In the genomic region with DNA sequence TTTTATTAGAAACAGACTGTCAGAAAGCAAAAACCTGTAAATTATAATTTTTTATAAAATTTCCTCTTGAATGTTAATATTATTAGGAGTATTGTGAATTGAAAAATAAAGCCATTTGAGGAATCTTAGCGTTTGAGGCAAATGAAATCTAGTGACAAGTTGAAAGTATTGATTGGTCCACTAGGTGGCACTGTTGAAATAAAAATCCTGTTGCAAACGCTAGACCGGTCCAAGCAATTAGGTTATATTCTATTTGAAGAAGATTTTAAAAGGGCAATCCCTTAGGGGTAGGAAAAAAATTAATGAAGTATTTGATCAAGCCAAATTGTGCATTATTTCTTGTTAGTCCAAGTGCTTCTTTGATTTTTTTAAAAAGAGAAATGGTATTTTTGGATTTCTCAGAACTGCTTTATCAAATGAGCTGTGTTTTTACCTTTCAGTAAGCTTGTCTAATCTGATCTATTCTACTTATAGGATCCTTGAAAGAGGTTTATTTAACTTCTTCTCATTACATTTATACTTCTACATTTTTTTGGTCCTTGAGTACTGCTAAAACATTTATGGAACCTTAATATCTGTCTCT, we compare ENCODE assay signal across 8 cellular contexts. TPM values are rescaled to one million over a fixed set of nuclear protein-coding genes. Genes with fewer than 3 reads are reported as not detected.
DNase-seq lines count a peak whose midpoint lies in the region; ATAC-seq and TF ChIP-seq lines count a peak whose summit lies in the region.

No MANE protein-coding gene starts in this region.

- peak; percentile 89 for TF ChIP-seq RAD21 in SK-N-SH (IDR thresholded peaks at IDR 0.05; ENCODE audit: low read length)

- peak; percentile 10 for DNase-seq in activated T-cell treated with anti-CD3 and anti-CD28 coated beads for 4 hours
- DNase-seq in activated T-cell treated with anti-CD3 and anti-CD28 coated beads, Interleukin-2, amount 50 U/mL, for 24 hours = no peak
- peak; percentile 16 for DNase-seq in NCI-H1417 treated with DMSO at 0.1 percent for 48 hours (lab: John Stamatoyannopoulos, UW)
- peak; percentile 52 for DNase-seq in SK-N-SH
- DNase-seq in fibroblast of mammary gland (ENCODE audit: low read depth) = peak; percentile 74
- no peak for DNase-seq in activated T-cell treated with anti-CD3 and anti-CD28 coated beads, Interleukin-2, amount 50 U/mL, for 4 hours

- ATAC-seq in GM21825 (IDR thresholded peaks at IDR 0.05; ENCODE audit: unreplicated experiment) = peak; percentile 60
- no peak for ATAC-seq in activated T-cell treated with anti-CD3 and anti-CD28 coated beads, Interleukin-2, amount 50 U/mL, for 4 hours

- no peaks in the 10 kb centered on the region for H3K27me3 Mint-ChIP-seq in activated T-cell treated with anti-CD3 and anti-CD28 coated beads, Interleukin-2, amount 50 U/mL, for 24 hours
- no peaks in the 10 kb centered on the region for H3K27me3 Mint-ChIP-seq in activated T-cell treated with anti-CD3 and anti-CD28 coated beads, Interleukin-2, amount 50 U/mL, for 4 hours (ENCODE audit: low read depth)

- H3K36me3 Mint-ChIP-seq in activated T-cell treated with anti-CD3 and anti-CD28 coated beads, Interleukin-2, amount 50 U/mL, for 24 hours (ENCODE audit: low read depth) = peaks cover 2% of the 10 kb centered on the region
- peaks cover 6% of the 10 kb centered on the region for H3K36me3 Mint-ChIP-seq in activated T-cell treated with anti-CD3 and anti-CD28 coated beads, Interleukin-2, amount 50 U/mL, for 4 hours (ENCODE audit: insufficient read depth)

- CTCF ChIA-PET in SK-N-SH (lab: Yijun Ruan, JAX) = interaction anchor here (0.6 to 2.6 kb wide), 68 partner anchors 9 to 1405 kb away, joined by 3 to 59 read pairs (median 3); no protein-coding TSS in a partner anchor

- no peaks in the 10 kb centered on the region for H4K20me1 ChIP-seq in SK-N-SH (ENCODE audit: insufficient read depth)

- H3K4me1 Mint-ChIP-seq in activated T-cell treated with anti-CD3 and anti-CD28 coated beads, Interleukin-2, amount 50 U/mL, for 24 hours (ENCODE audit: low read depth) = no peaks in the 10 kb centered on the region
- no peaks in the 10 kb centered on the region for H3K4me1 Mint-ChIP-seq in activated T-cell treated with anti-CD3 and anti-CD28 coated beads, Interleukin-2, amount 50 U/mL, for 4 hours (ENCODE audit: low read depth)

- no peaks in the 10 kb centered on the region for H3F3A ChIP-seq in SK-N-SH (replicated peaks; ENCODE audit: insufficient read depth)

- POLR2A ChIA-PET in SK-N-SH (lab: Yijun Ruan, JAX) = interaction anchor here (0.8 kb wide), 1 partner anchor 10 kb away, joined by 3 read pairs; no protein-coding TSS in a partner anchor

- WGBS in SK-N-SH (ENCODE audit: low lambda C conversion rate) = 5% methylated on average over 3 of the region's 3 CpGs

- TF ChIP-seq EP300 in SK-N-SH (IDR thresholded peaks at IDR 0.05; ENCODE audit: borderline replicate concordance in 1 of 2, low read depth in 1 of 2, low read length in 1 of 2) = no peak

- H3K9me3 ChIP-seq in SK-N-SH = no peaks in the 10 kb centered on the region
- H3K9me3 ChIP-seq in neutrophil = no peaks in the 10 kb centered on the region

- H3K4me3 Mint-ChIP-seq in activated T-cell treated with anti-CD3 and anti-CD28 coated beads, Interleukin-2, amount 50 U/mL, for 24 hours = no peak overlapping the region
- H3K4me3 Mint-ChIP-seq in activated T-cell treated with anti-CD3 and anti-CD28 coated beads, Interleukin-2, amount 50 U/mL, for 4 hours = no peak overlapping the region

- H3K9me2 ChIP-seq in SK-N-SH = no peaks in the 10 kb centered on the region

- H3K27me3 ChIP-seq in SK-N-SH (ENCODE audit: insufficient read depth) (no peaks in the 10 kb centered on the region), neutrophil (no peaks in the 10 kb centered on the region)

- H3K27ac ChIP-seq in SK-N-SH (ENCODE audit: low read depth in 2 of 2, low read length in 1 of 2) = no peak overlapping the region
- no peak overlapping the region for H3K27ac ChIP-seq in neutrophil

- H3K4me2 ChIP-seq in SK-N-SH = no peak overlapping the region

- no peak overlapping the region for H2AFZ ChIP-seq in SK-N-SH (ENCODE audit: low read depth)

- H3K4me3 ChIP-seq in SK-N-SH (ENCODE audit: low read depth in 2 of 2, low read length in 1 of 2) (no peak overlapping the region; a peak in 1 of 4 replicates), fibroblast of mammary gland (ENCODE audit: control insufficient read depth, low read depth, low read length) (no peak overlapping the region), neutrophil (ENCODE audit: low read depth in 1 of 2, low read length in 1 of 2) (no peak overlapping the region)

- H3K9ac ChIP-seq in SK-N-SH = no peak overlapping the region

- no peak overlapping the region for H3K27ac Mint-ChIP-seq in activated T-cell treated with anti-CD3 and anti-CD28 coated beads, Interleukin-2, amount 50 U/mL, for 24 hours

- no peaks in the 10 kb centered on the region; a peak in 1 of 4 replicates for H3K4me1 ChIP-seq in SK-N-SH (ENCODE audit: control insufficient read depth in 1 of 2, insufficient read depth in 2 of 2, low read depth in 1 of 2, low read length in 1 of 2)
- no peaks in the 10 kb centered on the region for H3K4me1 ChIP-seq in neutrophil (ENCODE audit: control insufficient read depth in 1 of 2, insufficient read depth in 1 of 2, low read depth in 1 of 2, low read length in 1 of 2)

- H3K9me3 Mint-ChIP-seq in activated T-cell treated with anti-CD3 and anti-CD28 coated beads, Interleukin-2, amount 50 U/mL, for 24 hours = no peaks in the 10 kb centered on the region
- no peaks in the 10 kb centered on the region for H3K9me3 Mint-ChIP-seq in activated T-cell treated with anti-CD3 and anti-CD28 coated beads, Interleukin-2, amount 50 U/mL, for 4 hours

- TF ChIP-seq CTCF in SK-N-SH (IDR thresholded peaks at IDR 0.05) (peak; percentile 80), fibroblast of mammary gland (conservative IDR thresholded peaks at IDR 0.05; ENCODE audit: control insufficient read depth, insufficient read depth, low read depth, low read length) (peak; percentile 68), neutrophil (IDR thresholded peaks at IDR 0.05) (peak; percentile 64)

- peaks cover 0 to 6% of the 10 kb centered on the region in 2 experiments for H3K36me3 ChIP-seq in SK-N-SH (replicated peaks in 1 of 2; ENCODE audit: control insufficient read depth in 1 of 2, insufficient read depth in 2 of 2, low read length in 1 of 2)
- peaks cover 4% of the 10 kb centered on the region for H3K36me3 ChIP-seq in neutrophil

- no peaks in the 10 kb centered on the region for H3K79me2 ChIP-seq in SK-N-SH (ENCODE audit: insufficient read depth)

TF ChIP-seq in SK-N-SH, 30 proteins besides CTCF, POLR2A, EP300 and RAD21:
- TF ChIP-seq SMC3 (IDR thresholded peaks at IDR 0.05; ENCODE audit: low read depth, low read length) = peak; percentile 61
- TF ChIP-seq, protein P1, sequence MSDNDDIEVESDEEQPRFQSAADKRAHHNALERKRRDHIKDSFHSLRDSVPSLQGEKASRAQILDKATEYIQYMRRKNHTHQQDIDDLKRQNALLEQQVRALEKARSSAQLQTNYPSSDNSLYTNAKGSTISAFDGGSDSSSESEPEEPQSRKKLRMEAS (IDR thresholded peaks at IDR 0.05; ENCODE audit: low read depth) = no peak

RNA-seq across cellular contexts. Expression of a gene that starts 57.7 kb away (rescaled TPM):
- 2.8 and 3.0 TPM in 2 replicates for polyA plus RNA-seq in SK-N-SH (2012; rRNA removed)
- polyA plus RNA-seq in SK-N-SH (2012; cell fraction: cytosol; rRNA removed) = 4.7 and 5.5 TPM in 2 replicates
- polyA plus RNA-seq in SK-N-SH (2012; cell fraction: nucleus; rRNA removed) = 0.66 and 2.4 TPM in 2 replicates
- 10 to 100 TPM in 1 of 3 donors, 1 to 10 TPM in 2; 7.8 to 15.0 (median 9.4) TPM for total RNA-seq in activated T-cell treated with anti-CD3 and anti-CD28 coated beads, Interleukin-2, amount 50 U/mL, for 4 hours

Comparison
In these comparisons a context has a peak if more than half of its experiments do, and no peak if none do; other contexts are left out.
1. DNase-seq: peak in activated T-cell treated with anti-CD3 and anti-CD28 coated beads for 4 hours (single experiment), NCI-H1417 treated with DMSO at 0.1 percent for 48 hours (single experiment), SK-N-SH (single experiment) and fibroblast of mammary gland (single experiment); none in activated T-cell treated with anti-CD3 and anti-CD28 coated beads, Interleukin-2, amount 50 U/mL, for 24 hours (single experiment) and activated T-cell treated with anti-CD3 and anti-CD28 coated beads, Interleukin-2, amount 50 U/mL, for 4 hours (single experiment).
2. Peak in every context shown above with its lines, with median percentiles within 50 percentile points of each other: CTCF ChIP-seq.